In genomic region chr18:35170323-35170722, GRCh38 we compare ENCODE assay signal across 8 cellular contexts.
A peak's percentile ranks its signal among the peaks of the same experiment; 100 is the strongest.
DNase-seq lines count a peak whose midpoint lies in the region; ATAC-seq, FAIRE-seq and TF ChIP-seq lines count a peak whose summit lies in the region.
"Not testable (repeated sequence)": the region's sequence is repeated elsewhere in the genome, so short reads cannot be mapped to it uniquely, and the experiment has no call there.

No MANE protein-coding gene starts in this region.

- not testable (repeated sequence) for H3K4me2 ChIP-seq in K562 (ENCODE audit: insufficient read depth, low read length)
- H3K4me2 ChIP-seq in HepG2 (ENCODE audit: low read depth, low read length), result peak overlapping the region; percentile 70; the same call in 1 of the 2 replicates

- not testable (repeated sequence) for TF ChIP-seq RAD21 in K562 (CRISPR knock-in tag; conservative IDR thresholded peaks at IDR 0.05 in 1 of 2, IDR thresholded peaks at IDR 0.05 in 1 of 2); HepG2 (CRISPR knock-in tag; IDR thresholded peaks at IDR 0.05)

- ATAC-seq in activated T-cell treated with anti-CD3 and anti-CD28 coated beads, Interleukin-2, amount 50 U/mL, for 72 hours (replicated peaks in 1 of 2); K562; HepG2: not testable (repeated sequence)

- H3K4me1 Mint-ChIP-seq in activated T-cell treated with anti-CD3 and anti-CD28 coated beads, Interleukin-2, amount 50 U/mL, for 72 hours (ENCODE audit: low read depth), result peaks cover 27% of the 10 kb centered on the region
- peaks cover 36% of the 10 kb centered on the region for H3K4me1 Mint-ChIP-seq in stimulated activated naive CD8-positive, alpha-beta T cell treated with anti-CD3 and anti-CD28 coated beads, Interleukin-15, Interleukin-2, amounts not matched to agents 100 ng/mL and 50 ng/mL, for 24 hours (ENCODE audit: low read depth)

- not testable (repeated sequence) for H3K27me3 Mint-ChIP-seq in activated T-cell treated with anti-CD3 and anti-CD28 coated beads, Interleukin-2, amount 50 U/mL, for 72 hours (ENCODE audit: low read depth); stimulated activated naive CD8-positive, alpha-beta T cell treated with anti-CD3 and anti-CD28 coated beads, Interleukin-15, Interleukin-2, amounts not matched to agents 100 ng/mL and 50 ng/mL, for 24 hours

- not testable (repeated sequence) for H3K27me3 ChIP-seq in adrenal gland; K562 (ENCODE audit: control insufficient read depth in 2 of 2, insufficient read depth in 2 of 2, low read length in 2 of 2); HepG2 (ENCODE audit: control insufficient read depth in 1 of 2, insufficient read depth in 2 of 2, low read length in 2 of 2); suprapubic skin

- H3K9me1 ChIP-seq in K562 (ENCODE audit: control insufficient read depth, insufficient read depth, low read length), result not testable (repeated sequence)

- not testable (repeated sequence) for H3K36me3 Mint-ChIP-seq in activated T-cell treated with anti-CD3 and anti-CD28 coated beads, Interleukin-2, amount 50 U/mL, for 72 hours (ENCODE audit: insufficient read depth in 2 of 2); stimulated activated naive CD8-positive, alpha-beta T cell treated with anti-CD3 and anti-CD28 coated beads, Interleukin-15, Interleukin-2, amounts not matched to agents 100 ng/mL and 50 ng/mL, for 24 hours (ENCODE audit: low read depth)

- H3K9ac ChIP-seq in K562 (ENCODE audit: insufficient read depth in 1 of 2, low read depth in 2 of 2, low read length in 2 of 2); kidney (ENCODE audit: low read length in 2 of 2); HepG2 (ENCODE audit: insufficient read depth, low read depth, low read length): not testable (repeated sequence)

- CTCF ChIA-PET in HEK293 (lab: Yijun Ruan, JAX), result interaction anchor here (0.6 kb wide), 2 partner anchors 163 to 503 kb away, joined by 3 read pairs; no protein-coding TSS in a partner anchor
- CTCF ChIA-PET in K562 (lab: Yijun Ruan, JAX; ENCODE audit: low intra/inter-chr PET ratio); HepG2 (lab: Yijun Ruan, JAX; ENCODE audit: low intra/inter-chr PET ratio, low total read pairs): not testable (repeated sequence)

- POLR2A ChIA-PET in HEK293 (lab: Yijun Ruan, JAX), result not testable (repeated sequence)
- POLR2A ChIA-PET in K562 (lab: Yijun Ruan, JAX), result interaction anchor here (1.2 kb wide), 1 partner anchor 8 kb away, joined by 4 read pairs; no protein-coding TSS in a partner anchor
- POLR2A ChIA-PET in HepG2 (lab: Yijun Ruan, JAX), result interaction anchor here (1.4 kb wide), 1 partner anchor 241 kb away, joined by 4 read pairs; no protein-coding TSS in a partner anchor

- not testable (repeated sequence) for TF ChIP-seq CTCF in HEK293 (tag by site-specific recombination; IDR thresholded peaks at IDR 0.05); adrenal gland (IDR thresholded peaks at IDR 0.05); K562 (IDR thresholded peaks at IDR 0.05 in 2 of 3, conservative IDR thresholded peaks at IDR 0.05 in 1 of 3; ENCODE audit: insufficient read depth in 2 of 3, low read depth in 1 of 3, low read length in 3 of 3); kidney (IDR thresholded peaks at IDR 0.05; ENCODE audit: borderline replicate concordance, extremely low read depth, insufficient read depth); HepG2 (CRISPR knock-in tag; IDR thresholded peaks at IDR 0.05); suprapubic skin (IDR thresholded peaks at IDR 0.05)

- intact Hi-C loops in adrenal gland (cut with DNase I); kidney (cut with DNase I): not testable (repeated sequence)
- intact Hi-C loops in K562 (cut with micrococcal nuclease), result loop anchor here (5.0 kb wide), 1 partner anchor 57 kb away; no protein-coding TSS in a partner anchor
- intact Hi-C loops in HepG2 (cut with micrococcal nuclease; ENCODE audit: unreplicated experiment), result loop anchor here (2.0 kb wide), 1 partner anchor 22 kb away; no protein-coding TSS in a partner anchor

- not testable (repeated sequence) for H2AFZ ChIP-seq in K562 (ENCODE audit: low read depth, low read length); HepG2 (ENCODE audit: low read length)

- not testable (repeated sequence) for H4K20me1 ChIP-seq in K562 (replicated peaks; ENCODE audit: control insufficient read depth, insufficient read depth, low read length); HepG2 (ENCODE audit: insufficient read depth, low read length)

- peak overlapping the region; percentile 31 for H3K27ac Mint-ChIP-seq in activated T-cell treated with anti-CD3 and anti-CD28 coated beads, Interleukin-2, amount 50 U/mL, for 72 hours
- peak overlapping the region; percentile 65 for H3K27ac Mint-ChIP-seq in stimulated activated naive CD8-positive, alpha-beta T cell treated with anti-CD3 and anti-CD28 coated beads, Interleukin-15, Interleukin-2, amounts not matched to agents 100 ng/mL and 50 ng/mL, for 24 hours

- not testable (repeated sequence) for FAIRE-seq in K562 (lab: Jason Lieb, UNC); kidney (lab: Jason Lieb, UNC); HepG2 (lab: Jason Lieb, UNC)

- 52 to 57% (median 56%) methylated on average over 1 of the region's 1 CpG for WGBS in adrenal gland, 4 donors
- WGBS in K562 (ENCODE audit: insufficient coverage, low coverage, missing lambda C conversion rate), result 38% methylated on average over 1 of the region's 1 CpG
- WGBS in HepG2 (ENCODE audit: low lambda C conversion rate), result 45% methylated on average over 1 of the region's 1 CpG
- 67% methylated on average over 1 of the region's 1 CpG for WGBS in suprapubic skin

- not testable (repeated sequence) for H3K9me3 Mint-ChIP-seq in activated T-cell treated with anti-CD3 and anti-CD28 coated beads, Interleukin-2, amount 50 U/mL, for 72 hours; stimulated activated naive CD8-positive, alpha-beta T cell treated with anti-CD3 and anti-CD28 coated beads, Interleukin-15, Interleukin-2, amounts not matched to agents 100 ng/mL and 50 ng/mL, for 24 hours

- TF ChIP-seq POLR2A in adrenal gland (IDR thresholded peaks at IDR 0.05); K562 (conservative IDR thresholded peaks at IDR 0.05); HepG2 (IDR thresholded peaks at IDR 0.05; ENCODE audit: insufficient read depth in 1 of 2, low read depth in 2 of 2, low read length in 2 of 2); suprapubic skin (IDR thresholded peaks at IDR 0.05): not testable (repeated sequence)

- not testable (repeated sequence) for H3K79me2 ChIP-seq in K562 (ENCODE audit: control insufficient read depth, insufficient read depth, low read length); HepG2 (ENCODE audit: insufficient read depth, low read length)

- H3K4me3 Mint-ChIP-seq in activated T-cell treated with anti-CD3 and anti-CD28 coated beads, Interleukin-2, amount 50 U/mL, for 72 hours; stimulated activated naive CD8-positive, alpha-beta T cell treated with anti-CD3 and anti-CD28 coated beads, Interleukin-15, Interleukin-2, amounts not matched to agents 100 ng/mL and 50 ng/mL, for 24 hours: not testable (repeated sequence)

- BruUV-seq in K562 (replicated peaks; lab: Mats Ljungman, UMichigan); HepG2 (replicated peaks; lab: Mats Ljungman, UMichigan): not testable (repeated sequence)

- not testable (repeated sequence) for H3K4me3 ChIP-seq in HEK293 (ENCODE audit: low read depth, low read length); adrenal gland; K562; kidney (ENCODE audit: low read length in 2 of 2); HepG2 (replicated peaks in 1 of 3; ENCODE audit: insufficient read depth in 1 of 3, low read depth in 2 of 3, low read length in 3 of 3); suprapubic skin

- DNase-seq in activated T-cell treated with anti-CD3 and anti-CD28 coated beads, Interleukin-2, amount 50 U/mL, for 72 hours; adrenal gland; K562 (ENCODE audit: extremely low read depth in 1 of 4, low spot score in 3 of 4); kidney; HepG2 (ENCODE audit: low spot score); suprapubic skin (ENCODE audit: low spot score in 2 of 2): not testable (repeated sequence)

- not testable (repeated sequence) for H3K4me1 ChIP-seq in HEK293 (ENCODE audit: control insufficient read depth, insufficient read depth, low read length); K562 (replicated peaks in 1 of 2; ENCODE audit: control insufficient read depth in 2 of 2, insufficient read depth in 2 of 2, low read length in 2 of 2)
- peaks cover 15% of the 10 kb centered on the region in 2 donors for H3K4me1 ChIP-seq in adrenal gland (replicated peaks in 1 of 2)
- peaks cover 6 to 14% of the 10 kb centered on the region in 2 donors for H3K4me1 ChIP-seq in kidney (ENCODE audit: control insufficient read depth in 1 of 2, insufficient read depth in 1 of 2, low read depth in 1 of 2, low read length in 2 of 2)
- peaks cover 81% of the 10 kb centered on the region for H3K4me1 ChIP-seq in HepG2 (ENCODE audit: insufficient read depth, low read length)
- H3K4me1 ChIP-seq in suprapubic skin, result peaks cover 10% of the 10 kb centered on the region

- H3K9me3 ChIP-seq in HEK293 (ENCODE audit: control insufficient read depth, insufficient read depth, low read depth, low read length); adrenal gland (replicated peaks in 1 of 3); K562 (replicated peaks; ENCODE audit: control insufficient read depth, insufficient read depth, low read depth, low read length); kidney (ENCODE audit: control insufficient read depth in 1 of 2, low read length in 2 of 2); HepG2 (ENCODE audit: low read length); suprapubic skin: not testable (repeated sequence)

- TF ChIP-seq EP300 in K562 (IDR thresholded peaks at IDR 0.05; ENCODE audit: low read length); HepG2 (IDR thresholded peaks at IDR 0.05; ENCODE audit: low read depth in 2 of 2, low read length in 2 of 2); HepG2 (CRISPR knock-in tag; IDR thresholded peaks at IDR 0.05; ENCODE audit: borderline replicate concordance); suprapubic skin (IDR thresholded peaks at IDR 0.05): not testable (repeated sequence)

- H3K36me3 ChIP-seq in HEK293 (ENCODE audit: control insufficient read depth in 2 of 2, insufficient read depth in 1 of 2, low read length in 2 of 2); adrenal gland (replicated peaks in 1 of 2); K562 (ENCODE audit: control insufficient read depth, insufficient read depth, low read length); kidney (ENCODE audit: control insufficient read depth in 1 of 2, insufficient read depth in 2 of 2, low read length in 2 of 2); HepG2 (replicated peaks in 1 of 2; ENCODE audit: control insufficient read depth in 1 of 2, insufficient read depth in 2 of 2, low read length in 2 of 2); suprapubic skin: not testable (repeated sequence)

- in situ Hi-C loops in K562 (cut with MboI); HepG2 (cut with HindIII; ENCODE audit: extremely low pct_ligation_motif_present, low pct_unique_long_range_greater_than_20kb): not testable (repeated sequence)

- not testable (repeated sequence) for H3K27ac ChIP-seq in HEK293 (ENCODE audit: extremely low read depth, low read depth, low read length); K562 (ENCODE audit: extremely low read depth, low read depth, low read length)
- peak overlapping the region in 3 of 5 donors; percentile 38 to 79 (median 71) for H3K27ac ChIP-seq in adrenal gland
- H3K27ac ChIP-seq in kidney (ENCODE audit: low read depth in 2 of 2, low read length in 2 of 2), result peak overlapping the region; percentile 65 to 77
- H3K27ac ChIP-seq in HepG2 (ENCODE audit: extremely low read length, insufficient read depth, low read length), result peak overlapping the region; percentile 81
- peak overlapping the region; percentile 37 for H3K27ac ChIP-seq in suprapubic skin
